Comparison of ENCODE assay signal across 15 cellular contexts in genomic region chr14:78029471-78030372, GRCh38.
DNase-seq lines count a peak whose midpoint lies in the region; ATAC-seq and TF ChIP-seq lines count a peak whose summit lies in the region.
"Had no signal": no experiment of that assay in that cellular context is flagged by ENCODE, and none has a peak within 500 bp of the region (broad histone marks: within the 10 kb centered on the region; RNA-seq: fewer than 3 reads in every experiment).

No MANE protein-coding gene starts in this region.

- H2AFZ ChIP-seq in Karpas-422 (ENCODE audit: low read length): no peak overlapping the region

- H3K27ac Mint-ChIP-seq in WTC11: peak overlapping the region; percentile 82
- H3K27ac Mint-ChIP-seq: activated naive CD8-positive, alpha-beta T cell treated with anti-CD3 and anti-CD28 coated beads, Interleukin-2, amount 50 U/mL, for 24 hours; CD4-positive, alpha-beta T cell; effector memory CD8-positive, alpha-beta T cell; natural killer cell treated with Interleukin-12 subunit alpha and Interleukin-12 subunit beta and Interleukin-15 and Interleukin-18, amount 100 ng/mL, for 72 hours had no signal

- H3K36me3 ChIP-seq in mesendoderm (ENCODE audit: control insufficient read depth, insufficient read depth, low read length): no peaks in the 10 kb centered on the region
- H3K36me3 ChIP-seq in gastroesophageal sphincter: no peaks in the 10 kb centered on the region
- no peaks in the 10 kb centered on the region for H3K36me3 ChIP-seq in Karpas-422 (ENCODE audit: insufficient read depth, low read length)

- H3K56ac ChIP-seq in mesendoderm (ENCODE audit: low read length): peak overlapping the region; percentile 73

- H3K79me2 ChIP-seq in mesendoderm (ENCODE audit: control insufficient read depth, insufficient read depth, low read length) (no peaks in the 10 kb centered on the region), Karpas-422 (ENCODE audit: low read length) (no peaks in the 10 kb centered on the region)

- ATAC-seq in WTC11 (peak; percentile 79), GM21526 (IDR thresholded peaks at IDR 0.05; ENCODE audit: low FRiP score, unreplicated experiment) (no peak), gastroesophageal sphincter (no peak)
- ATAC-seq: activated naive CD8-positive, alpha-beta T cell treated with anti-CD3 and anti-CD28 coated beads, Interleukin-2, amount 50 U/mL, for 24 hours; effector memory CD8-positive, alpha-beta T cell; natural killer cell treated with Interleukin-12 subunit alpha and Interleukin-12 subunit beta and Interleukin-15 and Interleukin-18, amount 100 ng/mL, for 72 hours had no signal

- peak overlapping the region; percentile 44 for H3K4me3 Mint-ChIP-seq in WTC11
- H3K4me3 Mint-ChIP-seq: activated naive CD8-positive, alpha-beta T cell treated with anti-CD3 and anti-CD28 coated beads, Interleukin-2, amount 50 U/mL, for 24 hours; CD4-positive, alpha-beta T cell; effector memory CD8-positive, alpha-beta T cell; natural killer cell treated with Interleukin-12 subunit alpha and Interleukin-12 subunit beta and Interleukin-15 and Interleukin-18, amount 100 ng/mL, for 72 hours had no signal

- H3K9me2 ChIP-seq in Karpas-422 (replicated peaks; ENCODE audit: insufficient read depth, low read length): no peaks in the 10 kb centered on the region

- POLR2A ChIA-PET in WTC11 (lab: Charles Lee): no interaction called here

- no peaks in the 10 kb centered on the region for H4K20me1 ChIP-seq in Karpas-422 (ENCODE audit: insufficient read depth, low read depth, low read length)

- H3K9me3 Mint-ChIP-seq in WTC11: peaks cover 8% of the 10 kb centered on the region; the same call in 1 of the 2 replicates
- H3K9me3 Mint-ChIP-seq: activated naive CD8-positive, alpha-beta T cell treated with anti-CD3 and anti-CD28 coated beads, Interleukin-2, amount 50 U/mL, for 24 hours; CD4-positive, alpha-beta T cell; effector memory CD8-positive, alpha-beta T cell; natural killer cell treated with Interleukin-12 subunit alpha and Interleukin-12 subunit beta and Interleukin-15 and Interleukin-18, amount 100 ng/mL, for 72 hours had no signal

- no peaks in the 10 kb centered on the region for H3K36me3 Mint-ChIP-seq in WTC11
- H3K36me3 Mint-ChIP-seq: natural killer cell treated with Interleukin-12 subunit alpha and Interleukin-12 subunit beta and Interleukin-15 and Interleukin-18, amount 100 ng/mL, for 72 hours had no signal

- no peaks in the 10 kb centered on the region; the same call in none of the 2 replicates for H3K27me3 Mint-ChIP-seq in WTC11 (ENCODE audit: low read depth)

- H3K4ac ChIP-seq in mesendoderm (ENCODE audit: low read depth, low read length): no peak overlapping the region

- H3K4me3 ChIP-seq in mesendoderm (ENCODE audit: low read length) (no peak overlapping the region), gastroesophageal sphincter (no peak overlapping the region), Karpas-422 (ENCODE audit: low read length) (no peak overlapping the region)

- no peak for TF ChIP-seq EP300 in gastroesophageal sphincter (IDR thresholded peaks at IDR 0.05)

- H3K18ac ChIP-seq in mesendoderm (ENCODE audit: low read length): peak overlapping the region; percentile 39

- H3K4me2 ChIP-seq in mesendoderm (ENCODE audit: low read length) (peak overlapping the region; percentile 21), Karpas-422 (ENCODE audit: low read depth, low read length, poor library complexity, severe bottlenecking) (no peak overlapping the region)

- H3K27ac ChIP-seq in mesendoderm (ENCODE audit: low read depth, low read length) (peak overlapping the region; percentile 9), gastroesophageal sphincter (no peak overlapping the region), Karpas-422 (ENCODE audit: low read length) (no peak overlapping the region)

- no peaks in the 10 kb centered on the region for H3K79me1 ChIP-seq in mesendoderm (ENCODE audit: low read length)

- H2BK15ac ChIP-seq in mesendoderm (replicated peaks; ENCODE audit: low read depth): no peak overlapping the region

- H3K4me1 Mint-ChIP-seq in WTC11: peaks cover 44% of the 10 kb centered on the region
- H3K4me1 Mint-ChIP-seq: activated naive CD8-positive, alpha-beta T cell treated with anti-CD3 and anti-CD28 coated beads, Interleukin-2, amount 50 U/mL, for 24 hours had no signal

- H3K9me3 ChIP-seq in gastroesophageal sphincter: no peaks in the 10 kb centered on the region
- H3K9me3 ChIP-seq in Karpas-422 (ENCODE audit: low read length): no peaks in the 10 kb centered on the region

- H3K9ac ChIP-seq in mesendoderm (ENCODE audit: low read length): no peak overlapping the region
- no peak overlapping the region for H3K9ac ChIP-seq in Karpas-422 (ENCODE audit: low read length)

- H2BK5ac ChIP-seq in mesendoderm (ENCODE audit: low read length): peak overlapping the region; percentile 20

- peak overlapping the region; percentile 39 for H2BK120ac ChIP-seq in mesendoderm (ENCODE audit: low read depth, low read length)

- no peak overlapping the region for H4K8ac ChIP-seq in mesendoderm (ENCODE audit: low read depth, low read length)

- H3K23ac ChIP-seq in mesendoderm (ENCODE audit: low read length): no peak overlapping the region

- H2AK5ac ChIP-seq in mesendoderm (ENCODE audit: low read length): no peak overlapping the region

- CTCF ChIA-PET in WTC11 (lab: Charles Lee): interaction anchor here (1.0 to 1.4 kb wide), 3 partner anchors 8 to 125 kb away, joined by 3 to 4 read pairs (median 4); no protein-coding TSS in a partner anchor

- WGBS in mesendoderm (ENCODE audit: extremely low coverage, insufficient coverage, low lambda C conversion rate): no CpG with 5 or more reads among the region's 18 CpGs
- WGBS in gastroesophageal sphincter (ENCODE audit: low coverage in 1 of 2), 2 donors: 35 to 38% methylated on average over 10 to 12 of the region's 18 CpGs

- H3K27me3 ChIP-seq in mesendoderm (ENCODE audit: insufficient read depth, low read length, poor library complexity) (no peaks in the 10 kb centered on the region), gastroesophageal sphincter (peaks cover 31% of the 10 kb centered on the region), Karpas-422 (ENCODE audit: low read length) (no peaks in the 10 kb centered on the region)

- peak; percentile 15 for DNase-seq in EL
- peak; percentile 67 for DNase-seq in NCI-H146 treated with DMSO at 0.1 percent for 48 hours (lab: John Stamatoyannopoulos, UW; ENCODE audit: unreplicated experiment)
- DNase-seq in WTC11 (ENCODE audit: low spot score): peak; percentile 34
- DNase-seq in mesendoderm: peak; percentile 78
- DNase-seq in Karpas-422: no peak
- DNase-seq in T-helper 2 cell: no peak
- DNase-seq: activated CD4-positive, alpha-beta T cell treated with anti-CD3 and anti-CD28 coated beads for 48 hours; activated naive CD8-positive, alpha-beta T cell treated with anti-CD3 and anti-CD28 coated beads, Interleukin-2, amount 50 U/mL, for 24 hours; CD4-positive, alpha-beta T cell; effector memory CD8-positive, alpha-beta T cell; Kasumi-1; stimulated activated CD4-positive, alpha-beta T cell treated with anti-CD3 and anti-CD28 coated beads, Interleukin-2, amount 100 ng/mL, for 48 hours had no signal

- no peak for TF ChIP-seq POLR2A in gastroesophageal sphincter (IDR thresholded peaks at IDR 0.05)

- peaks cover 3% of the 10 kb centered on the region for H3K4me1 ChIP-seq in mesendoderm (ENCODE audit: control insufficient read depth, low read depth, low read length)
- no peaks in the 10 kb centered on the region for H3K4me1 ChIP-seq in gastroesophageal sphincter
- no peaks in the 10 kb centered on the region for H3K4me1 ChIP-seq in Karpas-422 (ENCODE audit: low read length)

- TF ChIP-seq CTCF in WTC11 (IDR thresholded peaks at IDR 0.05) (no peak), gastroesophageal sphincter (IDR thresholded peaks at IDR 0.05) (no peak)

- no peak overlapping the region for H4K5ac ChIP-seq in mesendoderm (ENCODE audit: low read length)

TF ChIP-seq in WTC11, 78 proteins besides CTCF, POLR2A, EP300 and RAD21 (continues in another document):
- 0 out of 2 replicates have a peak, but pooled peaks have one; percentile 19 for TF ChIP-seq E2F5 (CRISPR knock-in tag; IDR thresholded peaks at IDR 0.05)
- no peak for TF ChIP-seq FOXK1 (CRISPR knock-in tag; IDR thresholded peaks at IDR 0.05)
- peak; percentile 99 for TF ChIP-seq ZNF423 (CRISPR knock-in tag; IDR thresholded peaks at IDR 0.05)
- TF ChIP-seq ZBTB43 (CRISPR knock-in tag; IDR thresholded peaks at IDR 0.05): no peak
- TF ChIP-seq NR3C1 (CRISPR knock-in tag; conservative IDR thresholded peaks at IDR 0.05; ENCODE audit: low read depth): no peak

Comparison
In these comparisons a context has a peak if more than half of its experiments do, and no peak if none do; other contexts are left out.
1. DNase-seq: peak in EL (single experiment), NCI-H146 treated with DMSO at 0.1 percent for 48 hours (single experiment), WTC11 (single experiment) and mesendoderm (single experiment); none in Karpas-422 (single experiment) and T-helper 2 cell (0 of 5).